Comparison of ENCODE assay signal across 1 cellular context in the genomic region with DNA sequence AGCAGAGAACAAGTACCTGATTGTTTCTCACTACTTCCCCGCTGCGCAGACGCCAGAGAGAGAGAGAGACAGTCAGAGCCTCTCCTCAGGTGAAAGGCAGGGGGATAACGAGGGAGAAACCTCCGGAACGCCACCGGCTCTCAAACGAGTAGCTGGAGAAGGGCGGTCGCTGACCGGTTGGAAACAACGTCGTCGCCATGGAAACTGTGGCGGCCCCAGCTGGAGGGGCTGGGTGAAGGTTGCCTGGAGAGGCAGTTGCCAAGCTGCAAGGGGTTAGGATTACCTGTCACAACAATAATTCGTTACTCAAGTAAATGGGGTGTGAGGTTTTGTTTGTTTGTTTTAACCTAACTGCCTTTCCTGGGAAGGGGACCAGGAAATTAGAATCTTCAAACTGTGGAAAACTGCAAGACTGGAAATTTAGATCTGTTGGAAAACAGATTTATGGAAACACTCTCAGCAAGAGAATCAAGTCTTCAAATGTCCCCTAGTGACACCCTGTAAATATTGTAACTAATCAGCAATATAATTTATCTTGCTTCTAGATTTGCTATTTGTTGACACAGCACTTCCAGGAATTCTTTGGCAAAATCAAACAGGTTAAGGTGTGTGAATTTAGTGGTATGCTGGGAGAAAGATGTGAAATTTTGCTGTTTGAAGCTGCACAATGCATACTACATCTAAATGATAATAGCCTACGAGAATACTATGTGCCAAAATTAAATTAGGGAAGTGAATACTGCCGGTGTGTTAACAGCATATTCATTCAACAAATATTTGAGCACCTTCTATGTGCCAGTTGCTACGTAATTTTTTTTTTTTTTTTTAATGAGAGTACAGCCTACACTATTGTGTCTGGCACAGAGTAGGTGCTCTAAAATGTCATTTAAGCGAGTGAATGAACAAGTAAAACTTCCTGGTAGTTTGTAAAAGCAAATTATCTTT.
TF ChIP-seq lines count a peak whose summit lies in the region.

A gene with protein sequence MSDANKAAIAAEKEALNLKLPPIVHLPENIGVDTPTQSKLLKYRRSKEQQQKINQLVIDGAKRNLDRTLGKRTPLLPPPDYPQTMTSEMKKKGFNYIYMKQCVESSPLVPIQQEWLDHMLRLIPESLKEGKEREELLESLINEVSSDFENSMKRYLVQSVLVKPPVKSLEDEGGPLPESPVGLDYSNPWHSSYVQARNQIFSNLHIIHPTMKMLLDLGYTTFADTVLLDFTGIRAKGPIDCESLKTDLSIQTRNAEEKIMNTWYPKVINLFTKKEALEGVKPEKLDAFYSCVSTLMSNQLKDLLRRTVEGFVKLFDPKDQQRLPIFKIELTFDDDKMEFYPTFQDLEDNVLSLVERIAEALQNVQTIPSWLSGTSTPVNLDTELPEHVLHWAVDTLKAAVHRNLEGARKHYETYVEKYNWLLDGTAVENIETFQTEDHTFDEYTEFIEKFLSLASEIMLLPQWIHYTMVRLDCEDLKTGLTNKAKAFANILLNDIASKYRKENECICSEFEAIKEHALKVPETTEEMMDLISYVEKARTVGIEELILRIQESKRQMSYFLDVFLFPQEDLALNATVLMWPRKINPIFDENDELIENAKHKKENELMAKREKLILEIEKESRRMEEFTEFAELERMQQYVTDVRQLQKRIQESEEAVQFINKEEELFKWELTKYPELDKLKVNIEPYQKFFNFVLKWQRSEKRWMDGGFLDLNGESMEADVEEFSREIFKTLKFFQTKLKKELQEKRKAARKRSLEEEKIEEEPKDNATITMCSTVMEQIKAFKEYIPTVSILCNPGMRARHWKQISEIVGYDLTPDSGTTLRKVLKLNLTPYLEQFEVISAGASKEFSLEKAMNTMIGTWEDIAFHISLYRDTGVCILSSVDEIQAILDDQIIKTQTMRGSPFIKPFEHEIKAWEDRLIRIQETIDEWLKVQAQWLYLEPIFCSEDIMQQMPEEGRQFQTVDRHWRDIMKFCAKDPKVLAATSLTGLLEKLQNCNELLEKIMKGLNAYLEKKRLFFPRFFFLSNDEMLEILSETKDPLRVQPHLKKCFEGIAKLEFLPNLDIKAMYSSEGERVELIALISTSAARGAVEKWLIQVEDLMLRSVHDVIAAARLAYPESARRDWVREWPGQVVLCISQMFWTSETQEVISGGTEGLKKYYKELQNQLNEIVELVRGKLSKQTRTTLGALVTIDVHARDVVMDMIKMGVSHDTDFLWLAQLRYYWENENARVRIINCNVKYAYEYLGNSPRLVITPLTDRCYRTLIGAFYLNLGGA (N-terminal part only) (minus strand): TSS at position 164 of the 945 bp plus-strand sequence. CDS start 1,474 bp downstream, outside the sequence.

TF ChIP-seq in H1, 55 proteins besides CTCF, POLR2A, EP300 and RAD21:
- no peak for TF ChIP-seq PHF8 (conservative IDR thresholded peaks at IDR 0.05; ENCODE audit: low read depth, low read length)
- TF ChIP-seq SIN3A (conservative IDR thresholded peaks at IDR 0.05 in 1 of 2, IDR thresholded peaks at IDR 0.05 in 1 of 2; ENCODE audit: low read depth in 1 of 2, low read length in 2 of 2) = peak; percentile 96 to 98
- no peak for TF ChIP-seq BACH1 (IDR thresholded peaks at IDR 0.05; ENCODE audit: low read length)
- no peak for TF ChIP-seq ASH2L (IDR thresholded peaks at IDR 0.05; ENCODE audit: low read length)
- peak; percentile 36; the same call in 1 of the 2 replicates for TF ChIP-seq TAF1 (IDR thresholded peaks at IDR 0.05; ENCODE audit: low read depth, low read length)
- TF ChIP-seq, protein P1, sequence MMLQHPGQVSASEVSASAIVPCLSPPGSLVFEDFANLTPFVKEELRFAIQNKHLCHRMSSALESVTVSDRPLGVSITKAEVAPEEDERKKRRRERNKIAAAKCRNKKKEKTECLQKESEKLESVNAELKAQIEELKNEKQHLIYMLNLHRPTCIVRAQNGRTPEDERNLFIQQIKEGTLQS (IDR thresholded peaks at IDR 0.05; ENCODE audit: insufficient read depth, low read depth, low read length) = no peak
- TF ChIP-seq EZH2 (IDR thresholded peaks at IDR 0.05; ENCODE audit: low read depth, low read length, severe bottlenecking) = no peak
- TF ChIP-seq NANOG (IDR thresholded peaks at IDR 0.05; ENCODE audit: insufficient read depth, low read depth, low read length, poor library complexity, severe bottlenecking) = peak; percentile 29
- TF ChIP-seq KDM4A (IDR thresholded peaks at IDR 0.05; ENCODE audit: low read depth, low read length, severe bottlenecking) = no peak
- TF ChIP-seq HDAC2 (IDR thresholded peaks at IDR 0.05; ENCODE audit: borderline replicate concordance in 1 of 2, low read depth in 2 of 2, low read length in 2 of 2) = no peak
- TF ChIP-seq, protein P2, sequence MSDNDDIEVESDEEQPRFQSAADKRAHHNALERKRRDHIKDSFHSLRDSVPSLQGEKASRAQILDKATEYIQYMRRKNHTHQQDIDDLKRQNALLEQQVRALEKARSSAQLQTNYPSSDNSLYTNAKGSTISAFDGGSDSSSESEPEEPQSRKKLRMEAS (IDR thresholded peaks at IDR 0.05) = peak; percentile 27; the same call in 1 of the 2 replicates
- TF ChIP-seq, protein P3, sequence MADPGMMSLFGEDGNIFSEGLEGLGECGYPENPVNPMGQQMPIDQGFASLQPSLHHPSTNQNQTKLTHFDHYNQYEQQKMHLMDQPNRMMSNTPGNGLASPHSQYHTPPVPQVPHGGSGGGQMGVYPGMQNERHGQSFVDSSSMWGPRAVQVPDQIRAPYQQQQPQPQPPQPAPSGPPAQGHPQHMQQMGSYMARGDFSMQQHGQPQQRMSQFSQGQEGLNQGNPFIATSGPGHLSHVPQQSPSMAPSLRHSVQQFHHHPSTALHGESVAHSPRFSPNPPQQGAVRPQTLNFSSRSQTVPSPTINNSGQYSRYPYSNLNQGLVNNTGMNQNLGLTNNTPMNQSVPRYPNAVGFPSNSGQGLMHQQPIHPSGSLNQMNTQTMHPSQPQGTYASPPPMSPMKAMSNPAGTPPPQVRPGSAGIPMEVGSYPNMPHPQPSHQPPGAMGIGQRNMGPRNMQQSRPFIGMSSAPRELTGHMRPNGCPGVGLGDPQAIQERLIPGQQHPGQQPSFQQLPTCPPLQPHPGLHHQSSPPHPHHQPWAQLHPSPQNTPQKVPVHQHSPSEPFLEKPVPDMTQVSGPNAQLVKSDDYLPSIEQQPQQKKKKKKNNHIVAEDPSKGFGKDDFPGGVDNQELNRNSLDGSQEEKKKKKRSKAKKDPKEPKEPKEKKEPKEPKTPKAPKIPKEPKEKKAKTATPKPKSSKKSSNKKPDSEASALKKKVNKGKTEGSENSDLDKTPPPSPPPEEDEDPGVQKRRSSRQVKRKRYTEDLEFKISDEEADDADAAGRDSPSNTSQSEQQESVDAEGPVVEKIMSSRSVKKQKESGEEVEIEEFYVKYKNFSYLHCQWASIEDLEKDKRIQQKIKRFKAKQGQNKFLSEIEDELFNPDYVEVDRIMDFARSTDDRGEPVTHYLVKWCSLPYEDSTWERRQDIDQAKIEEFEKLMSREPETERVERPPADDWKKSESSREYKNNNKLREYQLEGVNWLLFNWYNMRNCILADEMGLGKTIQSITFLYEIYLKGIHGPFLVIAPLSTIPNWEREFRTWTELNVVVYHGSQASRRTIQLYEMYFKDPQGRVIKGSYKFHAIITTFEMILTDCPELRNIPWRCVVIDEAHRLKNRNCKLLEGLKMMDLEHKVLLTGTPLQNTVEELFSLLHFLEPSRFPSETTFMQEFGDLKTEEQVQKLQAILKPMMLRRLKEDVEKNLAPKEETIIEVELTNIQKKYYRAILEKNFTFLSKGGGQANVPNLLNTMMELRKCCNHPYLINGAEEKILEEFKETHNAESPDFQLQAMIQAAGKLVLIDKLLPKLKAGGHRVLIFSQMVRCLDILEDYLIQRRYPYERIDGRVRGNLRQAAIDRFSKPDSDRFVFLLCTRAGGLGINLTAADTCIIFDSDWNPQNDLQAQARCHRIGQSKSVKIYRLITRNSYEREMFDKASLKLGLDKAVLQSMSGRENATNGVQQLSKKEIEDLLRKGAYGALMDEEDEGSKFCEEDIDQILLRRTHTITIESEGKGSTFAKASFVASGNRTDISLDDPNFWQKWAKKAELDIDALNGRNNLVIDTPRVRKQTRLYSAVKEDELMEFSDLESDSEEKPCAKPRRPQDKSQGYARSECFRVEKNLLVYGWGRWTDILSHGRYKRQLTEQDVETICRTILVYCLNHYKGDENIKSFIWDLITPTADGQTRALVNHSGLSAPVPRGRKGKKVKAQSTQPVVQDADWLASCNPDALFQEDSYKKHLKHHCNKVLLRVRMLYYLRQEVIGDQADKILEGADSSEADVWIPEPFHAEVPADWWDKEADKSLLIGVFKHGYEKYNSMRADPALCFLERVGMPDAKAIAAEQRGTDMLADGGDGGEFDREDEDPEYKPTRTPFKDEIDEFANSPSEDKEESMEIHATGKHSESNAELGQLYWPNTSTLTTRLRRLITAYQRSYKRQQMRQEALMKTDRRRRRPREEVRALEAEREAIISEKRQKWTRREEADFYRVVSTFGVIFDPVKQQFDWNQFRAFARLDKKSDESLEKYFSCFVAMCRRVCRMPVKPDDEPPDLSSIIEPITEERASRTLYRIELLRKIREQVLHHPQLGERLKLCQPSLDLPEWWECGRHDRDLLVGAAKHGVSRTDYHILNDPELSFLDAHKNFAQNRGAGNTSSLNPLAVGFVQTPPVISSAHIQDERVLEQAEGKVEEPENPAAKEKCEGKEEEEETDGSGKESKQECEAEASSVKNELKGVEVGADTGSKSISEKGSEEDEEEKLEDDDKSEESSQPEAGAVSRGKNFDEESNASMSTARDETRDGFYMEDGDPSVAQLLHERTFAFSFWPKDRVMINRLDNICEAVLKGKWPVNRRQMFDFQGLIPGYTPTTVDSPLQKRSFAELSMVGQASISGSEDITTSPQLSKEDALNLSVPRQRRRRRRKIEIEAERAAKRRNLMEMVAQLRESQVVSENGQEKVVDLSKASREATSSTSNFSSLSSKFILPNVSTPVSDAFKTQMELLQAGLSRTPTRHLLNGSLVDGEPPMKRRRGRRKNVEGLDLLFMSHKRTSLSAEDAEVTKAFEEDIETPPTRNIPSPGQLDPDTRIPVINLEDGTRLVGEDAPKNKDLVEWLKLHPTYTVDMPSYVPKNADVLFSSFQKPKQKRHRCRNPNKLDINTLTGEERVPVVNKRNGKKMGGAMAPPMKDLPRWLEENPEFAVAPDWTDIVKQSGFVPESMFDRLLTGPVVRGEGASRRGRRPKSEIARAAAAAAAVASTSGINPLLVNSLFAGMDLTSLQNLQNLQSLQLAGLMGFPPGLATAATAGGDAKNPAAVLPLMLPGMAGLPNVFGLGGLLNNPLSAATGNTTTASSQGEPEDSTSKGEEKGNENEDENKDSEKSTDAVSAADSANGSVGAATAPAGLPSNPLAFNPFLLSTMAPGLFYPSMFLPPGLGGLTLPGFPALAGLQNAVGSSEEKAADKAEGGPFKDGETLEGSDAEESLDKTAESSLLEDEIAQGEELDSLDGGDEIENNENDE (IDR thresholded peaks at IDR 0.05; ENCODE audit: insufficient replicate concordance, low read length) = no peak
- TF ChIP-seq TBP (IDR thresholded peaks at IDR 0.05; ENCODE audit: low read depth, low read length) = peak; percentile 38; the same call in 1 of the 2 replicates
- TF ChIP-seq FOSL1 (IDR thresholded peaks at IDR 0.05; ENCODE audit: insufficient read depth, low read depth, low read length) = no peak
- peak; percentile 83 for TF ChIP-seq SAP30 (IDR thresholded peaks at IDR 0.05; ENCODE audit: insufficient read depth, insufficient replicate concordance, low read length)
- no peak for TF ChIP-seq JUN (IDR thresholded peaks at IDR 0.05; ENCODE audit: low read depth, low read length)
- 0 out of 2 replicates have a peak, but pooled peaks have one; percentile 6 for TF ChIP-seq NRF1 (IDR thresholded peaks at IDR 0.05; ENCODE audit: low read depth, low read length)
- TF ChIP-seq SP1 (IDR thresholded peaks at IDR 0.05; ENCODE audit: low read depth, low read length) = 0 out of 2 replicates have a peak, but pooled peaks have one; percentile 19
- no peak for TF ChIP-seq POU5F1 (IDR thresholded peaks at IDR 0.05; ENCODE audit: low read depth, low read length)
- TF ChIP-seq, protein P4, sequence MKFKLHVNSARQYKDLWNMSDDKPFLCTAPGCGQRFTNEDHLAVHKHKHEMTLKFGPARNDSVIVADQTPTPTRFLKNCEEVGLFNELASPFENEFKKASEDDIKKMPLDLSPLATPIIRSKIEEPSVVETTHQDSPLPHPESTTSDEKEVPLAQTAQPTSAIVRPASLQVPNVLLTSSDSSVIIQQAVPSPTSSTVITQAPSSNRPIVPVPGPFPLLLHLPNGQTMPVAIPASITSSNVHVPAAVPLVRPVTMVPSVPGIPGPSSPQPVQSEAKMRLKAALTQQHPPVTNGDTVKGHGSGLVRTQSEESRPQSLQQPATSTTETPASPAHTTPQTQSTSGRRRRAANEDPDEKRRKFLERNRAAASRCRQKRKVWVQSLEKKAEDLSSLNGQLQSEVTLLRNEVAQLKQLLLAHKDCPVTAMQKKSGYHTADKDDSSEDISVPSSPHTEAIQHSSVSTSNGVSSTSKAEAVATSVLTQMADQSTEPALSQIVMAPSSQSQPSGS (IDR thresholded peaks at IDR 0.05; ENCODE audit: low read length) = no peak
- TF ChIP-seq SIRT6 (IDR thresholded peaks at IDR 0.05; ENCODE audit: low read length) = no peak
- TF ChIP-seq RBBP5 (IDR thresholded peaks at IDR 0.05; ENCODE audit: borderline replicate concordance, low read depth, low read length) = no peak
- no peak for TF ChIP-seq CHD2 (IDR thresholded peaks at IDR 0.05; ENCODE audit: low read length)
- TF ChIP-seq SP4 (IDR thresholded peaks at IDR 0.05; ENCODE audit: low read length) = no peak
- no peak for TF ChIP-seq GABPA (IDR thresholded peaks at IDR 0.05; ENCODE audit: borderline replicate concordance, insufficient read depth, low read length)
- TF ChIP-seq TCF12 (IDR thresholded peaks at IDR 0.05; ENCODE audit: low read depth, low read length) = no peak
- TF ChIP-seq CHD1 (IDR thresholded peaks at IDR 0.05; ENCODE audit: low read depth, low read length) = no peak
- no peak for TF ChIP-seq CREB1 (IDR thresholded peaks at IDR 0.05)
